ENCODE assay signal across 25 cellular contexts in genomic region chr7:14395860-14396259, GRCh38.
"Had no signal": no experiment of that assay in that cellular context is flagged by ENCODE, and none has a peak within 500 bp of the region (broad histone marks: within the 10 kb centered on the region; RNA-seq: fewer than 3 reads in every experiment).

No MANE protein-coding gene starts in this region.

- H3K27ac ChIP-seq: HL-60, KMS-11, PC-9, SJSA1, SK-N-MC had no signal

- H3K27me3 ChIP-seq: SJSA1 had no signal

- H3K36me3 ChIP-seq: SJSA1 had no signal

- H3K4me3 Mint-ChIP-seq: IgD-negative memory B cell had no signal

- FAIRE-seq: HTR-8/SVneo, K562 had no signal

- ATAC-seq: K562 had no signal

- H3K27ac Mint-ChIP-seq: IgD-negative memory B cell had no signal

- DNase-seq: Kasumi-1; NCI-H1092; NCI-H1105 treated with DMSO at 0.1 percent for 48 hours; NCI-H1417 treated with DMSO at 0.1 percent for 48 hours; NCI-H146; NCI-H1694 treated with DMSO at 0.1 percent for 48 hours; NCI-H1930; NCI-H2081; NCI-H2107; NCI-H2227 treated with DMSO at 0.1 percent for 48 hours; NCI-H524; NCI-H526 treated with DMSO at 0.1 percent for 48 hours; NCI-H774; NK-92 treated with Interleukin-12 subunit alpha and Interleukin-12 subunit beta, amount 100 ng/mL, for 24 hours; PC-9; Right ventricle myocardium superior; RPMI8226; SIG-M5 had no signal

- H3K27me3 Mint-ChIP-seq: IgD-negative memory B cell had no signal

- H3K4me1 Mint-ChIP-seq: IgD-negative memory B cell had no signal

- H3K36me3 Mint-ChIP-seq: IgD-negative memory B cell had no signal

- H3K4me1 ChIP-seq: SJSA1 had no signal

- H3K4me3 ChIP-seq: K562, PC-9, SJSA1, SK-N-MC had no signal
